ENCODE assay signal across 19 cellular contexts in the genomic region with DNA sequence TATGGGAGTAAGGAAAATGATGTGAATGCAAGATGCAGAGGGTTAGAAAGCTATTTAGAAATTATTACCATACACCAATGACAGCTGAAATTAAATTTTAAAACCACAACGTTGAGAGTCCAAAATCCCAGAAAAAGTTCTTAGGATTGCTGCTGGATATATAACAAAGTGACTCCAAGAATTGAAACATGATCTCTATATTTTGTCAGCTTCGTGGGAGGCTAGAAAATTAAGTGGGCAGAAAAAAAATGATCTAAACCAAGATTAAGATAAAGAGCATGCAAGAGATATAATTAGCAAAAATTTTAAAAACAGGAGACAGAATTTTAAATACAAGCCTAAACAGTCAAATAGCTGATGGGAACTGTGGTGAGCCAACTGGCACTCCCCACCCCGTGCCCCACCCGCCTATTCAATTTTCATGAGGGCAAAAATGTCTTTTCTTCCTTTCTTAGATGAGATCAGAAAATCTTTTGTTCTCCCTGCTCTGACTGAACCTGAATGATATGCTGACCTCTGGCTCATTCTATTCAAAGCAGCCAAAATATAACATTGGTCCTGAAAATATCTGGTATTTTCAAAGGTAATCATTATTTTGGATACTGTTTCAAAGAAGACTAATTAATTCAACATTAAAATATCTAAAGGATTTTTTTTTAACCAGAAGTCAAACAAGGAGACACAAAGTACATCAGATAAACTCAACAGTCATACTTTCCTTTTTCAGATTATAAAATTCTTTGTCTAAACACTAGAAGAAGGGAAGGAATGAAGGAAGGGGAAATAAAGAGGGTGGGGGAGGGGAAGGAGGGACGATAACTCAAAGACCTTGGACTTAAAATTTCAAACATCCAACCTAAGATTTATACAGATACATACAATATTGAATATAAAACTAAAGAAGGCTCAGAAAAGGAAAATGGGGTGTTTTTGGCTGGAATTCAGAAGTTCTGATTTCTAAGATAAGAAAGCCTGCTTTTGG. TPM values are rescaled to one million over a fixed set of nuclear protein-coding genes. Genes with fewer than 3 reads are reported as not detected.
DNase-seq lines count a peak whose midpoint lies in the region; ATAC-seq, FAIRE-seq and TF ChIP-seq lines count a peak whose summit lies in the region.
"Had no signal": no experiment of that assay in that cellular context is flagged by ENCODE, and none has a peak within 500 bp of the region (broad histone marks: within the 10 kb centered on the region; RNA-seq: fewer than 3 reads in every experiment).

No MANE protein-coding gene starts in this region.

- no peak for TF ChIP-seq RAD21 in A549 (conservative IDR thresholded peaks at IDR 0.05 in 1 of 2, IDR thresholded peaks at IDR 0.05 in 1 of 2)
- TF ChIP-seq RAD21 in IMR-90 (IDR thresholded peaks at IDR 0.05; ENCODE audit: low read length), result no peak

- no peak overlapping the region for H2BK20ac ChIP-seq in IMR-90 (ENCODE audit: low read depth, low read length)

- TF ChIP-seq CTCF in A549 (IDR thresholded peaks at IDR 0.05) (no peak), IMR-90 (conservative IDR thresholded peaks at IDR 0.05; ENCODE audit: low read depth, low read length) (no peak), endothelial cell (IDR thresholded peaks at IDR 0.05; ENCODE audit: unreplicated experiment) (no peak), osteocyte (IDR thresholded peaks at IDR 0.05) (no peak), foreskin fibroblast (IDR thresholded peaks at IDR 0.05; ENCODE audit: low read depth, low read length) (no peak)

- H3K4me1 Mint-ChIP-seq in endothelial cell (ENCODE audit: unreplicated experiment), result peaks cover 3% of the 10 kb centered on the region
- H3K4me1 Mint-ChIP-seq in osteocyte (ENCODE audit: unreplicated experiment), result peaks cover 17% of the 10 kb centered on the region

- CTCF ChIA-PET in A549 (lab: Yijun Ruan, JAX) (interaction anchor here (0.6 to 2.0 kb wide), 8 partner anchors 26 to 135 kb away, joined by 3 to 8 read pairs (median 5); a partner anchor contains a TSS), IMR-90 (lab: Yijun Ruan, JAX) (no interaction called here)

- no peak overlapping the region for H2BK5ac ChIP-seq in IMR-90 (ENCODE audit: low read depth, low read length, poor library complexity, severe bottlenecking)

- H2AK5ac ChIP-seq in IMR-90 (ENCODE audit: low read depth, low read length), result no peak overlapping the region

- dilution Hi-C loops in IMR-90 (cut with HindIII; ENCODE audit: low sequenced_read_pairs, unreplicated experiment), result no loop called here

- H3K23ac ChIP-seq in IMR-90 (ENCODE audit: low read depth, low read length), result no peak overlapping the region

- H2AFZ ChIP-seq in IMR-90 (replicated peaks; ENCODE audit: low read length, poor library complexity), result no peak overlapping the region

- no peak overlapping the region for H4K8ac ChIP-seq in IMR-90 (ENCODE audit: low read depth in 2 of 2, low read length in 2 of 2)

- H2AK9ac ChIP-seq in IMR-90 (replicated peaks; ENCODE audit: low read depth, low read length, poor library complexity), result no peak overlapping the region

- no peak overlapping the region for H3K18ac ChIP-seq in IMR-90 (ENCODE audit: low read depth, low read length)

- H3K4me3 ChIP-seq in A549 (no peak overlapping the region), IMR-90 (ENCODE audit: insufficient read depth, low read depth, low read length) (no peak overlapping the region), foreskin fibroblast (ENCODE audit: low read depth in 1 of 2, low read length in 2 of 2) (no peak overlapping the region)
- H3K4me3 ChIP-seq: body of pancreas had no signal

- no peaks in the 10 kb centered on the region for H3K9me3 ChIP-seq in A549
- H3K9me3 ChIP-seq in IMR-90 (ENCODE audit: control insufficient read depth, insufficient read depth, low read length), result no peaks in the 10 kb centered on the region
- H3K9me3 ChIP-seq: body of pancreas had no signal

- H4K5ac ChIP-seq in IMR-90 (ENCODE audit: low read depth, low read length), result no peak overlapping the region

- H3K4me2 ChIP-seq in A549 (peak overlapping the region; percentile 2; the same call in 1 of the 3 replicates), IMR-90 (ENCODE audit: low read depth, low read length) (peak overlapping the region; percentile 67)

- peak overlapping the region; percentile 13 for H3K27ac Mint-ChIP-seq in endothelial cell (ENCODE audit: unreplicated experiment)
- H3K27ac Mint-ChIP-seq in osteocyte (ENCODE audit: unreplicated experiment), result peak overlapping the region; percentile 47

- no peak overlapping the region for H4K91ac ChIP-seq in IMR-90 (ENCODE audit: insufficient read depth, low read depth, low read length)

- H3K27ac ChIP-seq in A549 (no peak overlapping the region), IMR-90 (ENCODE audit: insufficient read depth, low read length) (no peak overlapping the region)

- H3K4me1 ChIP-seq in A549 (peaks cover 17% of the 10 kb centered on the region), IMR-90 (ENCODE audit: control insufficient read depth, insufficient read depth, low read length) (peaks cover 6% of the 10 kb centered on the region)

- no peak for ATAC-seq in A549
- no peak for ATAC-seq in IMR-90 (ENCODE audit: low read depth)
- ATAC-seq in HG02981 (IDR thresholded peaks at IDR 0.05; ENCODE audit: unreplicated experiment), result no peak
- ATAC-seq: body of pancreas had no signal

- H3K9me1 ChIP-seq in IMR-90 (ENCODE audit: insufficient read depth, low read length), result peaks cover 5% of the 10 kb centered on the region

- H3K36me3 Mint-ChIP-seq in endothelial cell (ENCODE audit: low read depth, unreplicated experiment) (peaks cover 14% of the 10 kb centered on the region), osteocyte (ENCODE audit: unreplicated experiment) (peaks cover 25% of the 10 kb centered on the region)

- H3K27me3 ChIP-seq in IMR-90 (ENCODE audit: control insufficient read depth, insufficient read depth, low read length), result no peaks in the 10 kb centered on the region
- H3K27me3 ChIP-seq: body of pancreas had no signal

- in situ Hi-C loops in IMR-90 (cut with MboI; ENCODE audit: low sequenced_read_pairs), result no loop called here

- no peak overlapping the region for H3K4me3 Mint-ChIP-seq in endothelial cell (ENCODE audit: unreplicated experiment)
- no peak overlapping the region for H3K4me3 Mint-ChIP-seq in osteocyte (ENCODE audit: unreplicated experiment)

- H4K20me1 ChIP-seq in IMR-90 (ENCODE audit: insufficient read depth, low read length), result no peaks in the 10 kb centered on the region; the same call in 1 of the 2 replicates

- FAIRE-seq in A549 (lab: Jason Lieb, UNC), result no peak
- FAIRE-seq: H1 had no signal

- no peak overlapping the region for H2BK15ac ChIP-seq in IMR-90 (ENCODE audit: low read depth, low read length)

- POLR2A ChIA-PET in A549 (lab: Yijun Ruan, JAX) (interaction anchor here (4.0 kb wide), 1 partner anchor 12 kb away, joined by 24 read pairs; a partner anchor contains a TSS), IMR-90 (lab: Charles Lee; ENCODE audit: unreplicated experiment) (no interaction called here)

- no peak overlapping the region for H3K56ac ChIP-seq in IMR-90 (ENCODE audit: extremely low read depth, insufficient read depth, low read length)

- peaks cover 16 to 46% of the 10 kb centered on the region in 2 experiments for H3K79me1 ChIP-seq in IMR-90 (ENCODE audit: low read depth in 1 of 2, low read length in 2 of 2)

- no peak overlapping the region for H2BK120ac ChIP-seq in IMR-90 (ENCODE audit: low read depth, low read length)

- intact Hi-C loops in IMR-90 (cut with micrococcal nuclease), result no loop called here

- no peak overlapping the region for H3K14ac ChIP-seq in IMR-90 (replicated peaks; ENCODE audit: low read depth, low read length)

- DNase-seq in A549 (ENCODE audit: low read depth in 1 of 2, low spot score in 1 of 2) (no peak), IMR-90 (no peak), endothelial cell (ENCODE audit: low spot score) (no peak), osteocyte (ENCODE audit: extremely low spot score, unreplicated experiment) (no peak), foreskin fibroblast (no peak), putamen (ENCODE audit: low spot score) (no peak)
- DNase-seq in effector CD4-positive, alpha-beta T cell, result no peak
- DNase-seq: activated CD4-positive, alpha-beta T cell treated with anti-CD3 and anti-CD28 coated beads, Interleukin-2, amount 50 U/mL, for 4 hours; activated effector memory CD4-positive, alpha-beta T cell treated with Interleukin-2 at 50 U/mL for 16 hours; AML-193; body of pancreas; DMS 273 treated with DMSO at 0.1 percent for 48 hours; Kasumi-1; NCI-H1694; NCI-H82; SHP77 had no signal

- peaks cover 18% of the 10 kb centered on the region for H3K36me3 ChIP-seq in IMR-90 (ENCODE audit: control insufficient read depth, insufficient read depth, low read length)

- H3K9ac ChIP-seq in IMR-90 (ENCODE audit: low read depth, low read length), result no peak overlapping the region

- no peak for TF ChIP-seq POLR2A in A549 (IDR thresholded peaks at IDR 0.05; ENCODE audit: low read length)
- TF ChIP-seq POLR2A in IMR-90 (IDR thresholded peaks at IDR 0.05; ENCODE audit: low read depth, low read length), result no peak

- no peak overlapping the region for H3K4ac ChIP-seq in IMR-90 (ENCODE audit: low read depth, low read length)

- no peak for TF ChIP-seq EP300 in A549 (IDR thresholded peaks at IDR 0.05)

- no peaks in the 10 kb centered on the region for H3K9me3 Mint-ChIP-seq in endothelial cell (ENCODE audit: unreplicated experiment)
- no peaks in the 10 kb centered on the region for H3K9me3 Mint-ChIP-seq in osteocyte (ENCODE audit: unreplicated experiment)

- no TSS peak for BruUV-seq in IMR-90 (replicated peaks; lab: Mats Ljungman, UMichigan)

- H3K27me3 Mint-ChIP-seq in endothelial cell (ENCODE audit: unreplicated experiment), result no peaks in the 10 kb centered on the region
- no peaks in the 10 kb centered on the region for H3K27me3 Mint-ChIP-seq in osteocyte (ENCODE audit: unreplicated experiment)

- WGBS in A549 (ENCODE audit: missing lambda C conversion rate), result 69% methylated on average over 5 of the region's 5 CpGs
- WGBS in IMR-90 (ENCODE audit: extremely low coverage in 2 of 2, insufficient read length in 1 of 2), 2 experiments, result no CpG with 5 or more reads among the region's 5 CpGs

RNA-seq across cellular contexts. Expression of a gene that starts 12.2 kb away (rescaled TPM):
- polyA plus RNA-seq in A549 (2011; rRNA removed) (23.0 and 33.1 TPM in 2 replicates), A549 (2017; fragmentation: RNase III; extraction: RNeasy Plus Mini Kit Qiagen cat#74134 plus additional on column Dnase treatment) (25.2 to 26.7 TPM (median 25.9 TPM) in 3 replicates), IMR-90 (2012; rRNA removed) (19.5 and 22.2 TPM in 2 replicates)
- 17.2 and 21.3 TPM in 2 replicates for polyA plus RNA-seq in A549 (2012; cell fraction: cytosol; rRNA removed)
- polyA plus RNA-seq in A549 (2012; cell fraction: nucleus; rRNA removed), result 54.8 and 76.8 TPM in 2 replicates
- 104 and 122 TPM in 2 replicates for polyA minus RNA-seq in A549 (2011; rRNA and poly(A)+ RNA removed)
- total RNA-seq in IMR-90 (2012; rRNA removed) (25.0 and 26.3 TPM in 2 replicates), endothelial cell (ENCODE audit: unreplicated experiment) (36.3 TPM), osteocyte (44.2 and 45.8 TPM in 2 replicates)
- 8.4 and 8.6 TPM in 2 replicates for polyA plus RNA-seq in IMR-90 (2012; cell fraction: cytosol; rRNA removed)
- 41.0 and 52.4 TPM in 2 replicates for polyA plus RNA-seq in IMR-90 (2012; cell fraction: nucleus; rRNA removed; ENCODE audit: low replicate concordance)

RNA-seq across cellular contexts. Expression of a gene that starts 16.7 kb away (rescaled TPM):
- polyA plus RNA-seq in A549 (2011; rRNA removed) (0.01 TPM in 2 replicates), A549 (2017; fragmentation: RNase III; extraction: RNeasy Plus Mini Kit Qiagen cat#74134 plus additional on column Dnase treatment) (not detected in 3 replicates), IMR-90 (2012; rRNA removed) (0.09 and 0.15 TPM in 2 replicates)
- polyA plus RNA-seq in A549 (2012; cell fraction: cytosol; rRNA removed), result 0.01 TPM in 1 of 2 replicates, not detected in the other
- 0.04 TPM in 1 of 2 replicates, not detected in the other for polyA plus RNA-seq in A549 (2012; cell fraction: nucleus; rRNA removed)
- polyA minus RNA-seq in A549 (2011; rRNA and poly(A)+ RNA removed), result 0.10 TPM in 1 of 2 replicates, not detected in the other
- total RNA-seq in IMR-90 (2012; rRNA removed) (0.28 and 0.36 TPM in 2 replicates), endothelial cell (ENCODE audit: unreplicated experiment) (1.0 TPM), osteocyte (0.13 TPM in 1 of 2 replicates, not detected in the other)
- polyA plus RNA-seq in IMR-90 (2012; cell fraction: cytosol; rRNA removed), result under 0.01 and 0.03 TPM in 2 replicates
- polyA plus RNA-seq in IMR-90 (2012; cell fraction: nucleus; rRNA removed; ENCODE audit: low replicate concordance), result 0.38 and 0.86 TPM in 2 replicates
- polyA plus RNA-seq: liver had no signal
